In the genomic region with DNA sequence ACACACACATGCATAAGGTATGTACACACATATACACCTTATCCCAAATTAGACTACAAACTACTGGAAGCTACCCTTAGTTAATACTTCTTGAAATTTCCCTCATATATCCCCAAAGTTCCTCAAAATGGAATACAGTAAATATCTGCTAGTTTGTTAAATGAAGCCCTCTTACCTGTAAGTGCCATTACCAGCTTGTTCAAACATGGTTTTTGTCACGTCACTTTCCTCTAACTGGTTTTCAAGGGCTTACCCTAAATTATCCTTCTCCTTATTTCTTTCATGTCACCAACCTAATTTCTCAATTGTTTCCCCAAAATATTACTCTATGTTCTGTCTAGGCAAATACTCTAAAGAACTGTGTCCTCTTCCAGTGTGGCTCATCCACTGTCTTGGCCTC, we compare ENCODE assay signal across 23 cellular contexts.
"Had no signal": no experiment of that assay in that cellular context is flagged by ENCODE, and none has a peak within 500 bp of the region (broad histone marks: within the 10 kb centered on the region; RNA-seq: fewer than 3 reads in every experiment).

No MANE protein-coding gene starts in this region.

- H3K27me3 ChIP-seq: colonic mucosa, esophagus muscularis mucosa, foreskin keratinocyte, gastroesophageal sphincter, heart left ventricle, hepatocyte had no signal

- DNase-seq: colonic mucosa; cortex of kidney; effector CD8-positive, alpha-beta T cell; effector memory CD8-positive, alpha-beta T cell; endodermal cell; foreskin keratinocyte; heart left ventricle; hypothalamus; immature natural killer cell; islet precursor cell; kidney; kidney glomerular epithelial cell; left colon; left ventricle myocardium superior; mammary epithelial cell; mucosa of descending colon; naive B cell had no signal

- ATAC-seq: effector memory CD8-positive, alpha-beta T cell; foreskin keratinocyte; gastroesophageal sphincter; heart left ventricle; left colon; left lobe of liver; mucosa of descending colon had no signal

- H3K36me3 ChIP-seq: colonic mucosa had no signal

- H3K4me3 ChIP-seq: colonic mucosa, esophagus muscularis mucosa, gastroesophageal sphincter, heart left ventricle, hepatocyte, lung, mucosa of descending colon had no signal

- H3K9me3 ChIP-seq: colonic mucosa, esophagus muscularis mucosa, gastroesophageal sphincter, heart left ventricle, mucosa of descending colon had no signal

- H3K4me1 ChIP-seq: colonic mucosa, esophagus muscularis mucosa, gastroesophageal sphincter had no signal

- H3K27ac ChIP-seq: colonic mucosa, epithelial cell of prostate, esophagus muscularis mucosa, foreskin keratinocyte, gastroesophageal sphincter, heart left ventricle, hepatocyte had no signal
